9 cellular contexts compared by ENCODE assay signal in genomic region chr1:230123280-230124186, GRCh38. TPM values are rescaled to one million over a fixed set of nuclear protein-coding genes. Genes with fewer than 3 reads are reported as not detected.
DNase-seq lines count a peak whose midpoint lies in the region; ATAC-seq and TF ChIP-seq lines count a peak whose summit lies in the region.
"Had no signal": no experiment of that assay in that cellular context is flagged by ENCODE, and none has a peak within 500 bp of the region (broad histone marks: within the 10 kb centered on the region; RNA-seq: fewer than 3 reads in every experiment).

No MANE protein-coding gene starts in this region.

- no peak for TF ChIP-seq CTCF in GM12875 (IDR thresholded peaks at IDR 0.05; ENCODE audit: borderline replicate concordance, insufficient read depth, low read depth, low read length)

- peak overlapping the region; percentile 18 for H3K27ac ChIP-seq in duodenal mucosa (ENCODE audit: low read depth, low read length)

- peak; percentile 83 for ATAC-seq in GM21367 (IDR thresholded peaks at IDR 0.05; ENCODE audit: unreplicated experiment)
- peak; percentile 75 for ATAC-seq in HG03460 (IDR thresholded peaks at IDR 0.05; ENCODE audit: unreplicated experiment)

- no peak overlapping the region for H3K9ac ChIP-seq in duodenal mucosa (ENCODE audit: low read depth in 1 of 2, low read length in 2 of 2)

- peaks cover 34 to 41% of the 10 kb centered on the region in 2 donors for H3K4me1 ChIP-seq in duodenal mucosa (ENCODE audit: control insufficient read depth in 1 of 2, insufficient read depth in 2 of 2, low read length in 2 of 2)

- intact Hi-C loops in cardiac septum (cut with DNase I): no loop called here

- no peaks in the 10 kb centered on the region for H3K36me3 ChIP-seq in duodenal mucosa (ENCODE audit: control insufficient read depth in 1 of 2, insufficient read depth in 2 of 2, low read length in 2 of 2)

- no peaks in the 10 kb centered on the region for H3K27me3 ChIP-seq in duodenal mucosa (ENCODE audit: control insufficient read depth in 1 of 2, insufficient read depth in 2 of 2, low read length in 2 of 2)

- no peaks in the 10 kb centered on the region for H3K9me3 ChIP-seq in duodenal mucosa (ENCODE audit: control insufficient read depth in 1 of 2, low read length in 2 of 2)

- no peak for DNase-seq in NCI-H1694 treated with DMSO at 0.1 percent for 48 hours (lab: John Stamatoyannopoulos, UW)
- no peak for DNase-seq in cardiac septum (ENCODE audit: low spot score)
- DNase-seq in HuH-7 (ENCODE audit: low spot score): no peak
- no peak for DNase-seq in NCI-H526 (lab: John Stamatoyannopoulos, UW)
- DNase-seq: naive thymus-derived CD8-positive, alpha-beta T cell had no signal

- peak overlapping the region; percentile 26 for H3K4me3 ChIP-seq in GM12875 (ENCODE audit: low read depth, low read length)
- H3K4me3 ChIP-seq in duodenal mucosa (ENCODE audit: low read depth in 1 of 2, low read length in 2 of 2): no peak overlapping the region

RNA-seq across cellular contexts. Expression of gene GALNT2, which starts 56.5 kb away (rescaled TPM):
- total RNA-seq in cardiac septum: 29.3 TPM
